Comparison of ENCODE assay signal across 12 cellular contexts in genomic region chr4:42671431-42672194, GRCh38. TPM values are rescaled to one million over a fixed set of nuclear protein-coding genes. Genes with fewer than 3 reads are reported as not detected.
DNase-seq lines count a peak whose midpoint lies in the region; ATAC-seq and TF ChIP-seq lines count a peak whose summit lies in the region.
"Had no signal": no experiment of that assay in that cellular context is flagged by ENCODE, and none has a peak within 500 bp of the region (broad histone marks: within the 10 kb centered on the region; RNA-seq: fewer than 3 reads in every experiment).

No MANE protein-coding gene starts in this region.

- H3K36me3 ChIP-seq in transverse colon (no peaks in the 10 kb centered on the region), WERI-Rb-1 (no peaks in the 10 kb centered on the region)
- H3K36me3 ChIP-seq: BE2C, heart right ventricle had no signal

- in situ Hi-C loops in transverse colon (cut with MboI; ENCODE audit: low pct_ligation_motif_present in 1 of 4, low pct_unique_long_range_greater_than_20kb in 1 of 4, low sequenced_read_pairs in 3 of 4), result no loop called here

- peaks cover 15% of the 10 kb centered on the region for H3K4me1 Mint-ChIP-seq in activated T-helper 17 cell treated with anti-CD3 and anti-CD28 coated beads, Interleukin-2, amount 50 U/mL, for 72 hours

- intact Hi-C loops in transverse colon (cut with DNase I; ENCODE audit: low total_unique reads), result no loop called here

- H3K9me3 ChIP-seq in transverse colon (no peaks in the 10 kb centered on the region), WERI-Rb-1 (ENCODE audit: severe bottlenecking) (no peaks in the 10 kb centered on the region)
- H3K9me3 ChIP-seq: BE2C, heart right ventricle had no signal

- H3K27me3 ChIP-seq in transverse colon (peaks cover 7% of the 10 kb centered on the region), foreskin keratinocyte (peaks cover 4% of the 10 kb centered on the region), WERI-Rb-1 (ENCODE audit: insufficient read depth, low read depth, severe bottlenecking) (no peaks in the 10 kb centered on the region)
- H3K27me3 ChIP-seq: BE2C, heart right ventricle had no signal

- H3K4me3 Mint-ChIP-seq in activated T-helper 17 cell treated with anti-CD3 and anti-CD28 coated beads, Interleukin-2, amount 50 U/mL, for 72 hours, result peak overlapping the region; percentile 67

- TF ChIP-seq CTCF in transverse colon (IDR thresholded peaks at IDR 0.05) (no peak), foreskin keratinocyte (conservative IDR thresholded peaks at IDR 0.05) (no peak), WERI-Rb-1 (IDR thresholded peaks at IDR 0.05; ENCODE audit: low read depth, low read length) (no peak)

- ATAC-seq in HG03342 (IDR thresholded peaks at IDR 0.05; ENCODE audit: unreplicated experiment) (peak; percentile 82), foreskin keratinocyte (no peak)
- ATAC-seq in activated T-helper 17 cell treated with anti-CD3 and anti-CD28 coated beads, Interleukin-2, amount 50 U/mL, for 72 hours (replicated peaks), result peak; percentile 90

- H3K27ac Mint-ChIP-seq in activated T-helper 17 cell treated with anti-CD3 and anti-CD28 coated beads, Interleukin-2, amount 50 U/mL, for 72 hours, result peak overlapping the region; percentile 83

- no peak for TF ChIP-seq EP300 in transverse colon (IDR thresholded peaks at IDR 0.05; ENCODE audit: low read depth)

- TF ChIP-seq POLR2A in transverse colon (IDR thresholded peaks at IDR 0.05), result no peak

- H3K36me3 Mint-ChIP-seq in activated T-helper 17 cell treated with anti-CD3 and anti-CD28 coated beads, Interleukin-2, amount 50 U/mL, for 72 hours (ENCODE audit: low read depth), result peaks cover 4% of the 10 kb centered on the region

- WGBS in transverse colon (ENCODE audit: low coverage in 1 of 2), 2 donors, result 25 to 47% methylated on average over 2 to 4 of the region's 4 CpGs

- H3K27me3 Mint-ChIP-seq in activated T-helper 17 cell treated with anti-CD3 and anti-CD28 coated beads, Interleukin-2, amount 50 U/mL, for 72 hours, result no peaks in the 10 kb centered on the region

- no peak overlapping the region for H3K4me3 ChIP-seq in transverse colon
- no peak overlapping the region for H3K4me3 ChIP-seq in WERI-Rb-1 (ENCODE audit: low read depth, low read length)
- H3K4me3 ChIP-seq: heart right ventricle had no signal

- H3K27ac ChIP-seq in transverse colon, result no peak overlapping the region
- no peak overlapping the region for H3K27ac ChIP-seq in foreskin keratinocyte
- H3K27ac ChIP-seq in WERI-Rb-1, result no peak overlapping the region

- H3K4me1 ChIP-seq in transverse colon (no peaks in the 10 kb centered on the region), foreskin keratinocyte (no peaks in the 10 kb centered on the region)

- peaks cover 4% of the 10 kb centered on the region for H3K9me3 Mint-ChIP-seq in activated T-helper 17 cell treated with anti-CD3 and anti-CD28 coated beads, Interleukin-2, amount 50 U/mL, for 72 hours

- DNase-seq in activated effector memory CD4-positive, alpha-beta T cell treated with anti-CD3 and anti-CD28 coated beads, Interleukin-2, amount 50 U/mL, for 16 hours, result peak; percentile 65
- no peak for DNase-seq in activated effector memory CD4-positive, alpha-beta T cell treated with Interleukin-2 at 50 U/mL for 16 hours
- DNase-seq in transverse colon (peak; percentile 11), RPMI8226 (no peak), foreskin keratinocyte (no peak), WERI-Rb-1 (no peak)
- DNase-seq: anterior cingulate cortex, BE2C, heart right ventricle, NCI-H82 had no signal

RNA-seq across cellular contexts. Expression of gene ATP8A1, which starts 14.7 kb away (rescaled TPM):
- 10 to 100 TPM; 17.0 to 29.2 TPM for total RNA-seq in activated T-helper 17 cell treated with anti-CD3 and anti-CD28 coated beads, Interleukin-2, amount 50 U/mL, for 72 hours
- total RNA-seq in transverse colon (100 to 1,000 TPM in 3 of 4 donors, 10 to 100 TPM in 1; 72.2 to 255 (median 166) TPM), foreskin keratinocyte (0.14 and 0.20 TPM in 2 replicates)
- polyA plus RNA-seq in foreskin keratinocyte, result 0.02 TPM in 1 of 2 replicates, not detected in the other

Comparison
In these comparisons a context has a peak if more than half of its experiments do, and no peak if none do; other contexts are left out.
1. DNase-seq: peak in activated effector memory CD4-positive, alpha-beta T cell treated with anti-CD3 and anti-CD28 coated beads, Interleukin-2, amount 50 U/mL, for 16 hours (single experiment) and transverse colon (single experiment); none in activated effector memory CD4-positive, alpha-beta T cell treated with Interleukin-2 at 50 U/mL for 16 hours (single experiment), RPMI8226 (single experiment), foreskin keratinocyte (0 of 2) and WERI-Rb-1 (single experiment).
2. RNA of gene ATP8A1, which starts 14.7 kb away (total RNA-seq): 72.2 to 255 TPM in transverse colon and 17.0 to 29.2 TPM in activated T-helper 17 cell treated with anti-CD3 and anti-CD28 coated beads, Interleukin-2, amount 50 U/mL, for 72 hours; 0.14 to 0.20 TPM in foreskin keratinocyte; every median in the first group is over 10 times any median in the second.